ENCODE assay signal across 12 cellular contexts in genomic region chr22:38737302-38738060, GRCh38. TPM values are rescaled to one million over a fixed set of nuclear protein-coding genes. Genes with fewer than 3 reads are reported as not detected.
DNase-seq lines count a peak whose midpoint lies in the region; ATAC-seq, FAIRE-seq and TF ChIP-seq lines count a peak whose summit lies in the region.
"Had no signal": no experiment of that assay in that cellular context is flagged by ENCODE, and none has a peak within 500 bp of the region (broad histone marks: within the 10 kb centered on the region; RNA-seq: fewer than 3 reads in every experiment).

No MANE protein-coding gene starts in this region.

- no peak overlapping the region for H3K9ac ChIP-seq in HCT116 (ENCODE audit: low read length)
- H3K9ac ChIP-seq in astrocyte (ENCODE audit: low read length): no peak overlapping the region
- no peak overlapping the region for H3K9ac ChIP-seq in neuronal stem cell (ENCODE audit: low read depth, low read length, poor library complexity)

- peak overlapping the region; percentile 88 for H3K27ac Mint-ChIP-seq in CD4-positive, alpha-beta T cell
- H3K27ac Mint-ChIP-seq in astrocyte (ENCODE audit: unreplicated experiment) (peak overlapping the region; percentile 86), mesothelial cell of epicardium (peak overlapping the region; percentile 40)

- H2AFZ ChIP-seq in HCT116 (ENCODE audit: low read depth, low read length, poor library complexity, severe bottlenecking): no peak overlapping the region
- no peak overlapping the region for H2AFZ ChIP-seq in astrocyte (ENCODE audit: low read depth, low read length)
- H2AFZ ChIP-seq in neuronal stem cell (ENCODE audit: low read length): no peak overlapping the region

- H4K20me1 ChIP-seq in HCT116 (ENCODE audit: insufficient read depth) (no peaks in the 10 kb centered on the region), astrocyte (ENCODE audit: insufficient read depth, low read length) (peaks cover 31% of the 10 kb centered on the region)

- H3K79me2 ChIP-seq in HCT116 (ENCODE audit: insufficient read depth, low read length) (no peaks in the 10 kb centered on the region), astrocyte (ENCODE audit: insufficient read depth, low read length) (no peaks in the 10 kb centered on the region)

- no peak overlapping the region for H2BK15ac ChIP-seq in neuronal stem cell (ENCODE audit: low read length)

- H3K9me3 ChIP-seq in CD4-positive, alpha-beta T cell (ENCODE audit: control insufficient read depth, low read length): no peaks in the 10 kb centered on the region
- H3K9me3 ChIP-seq in HCT116 (ENCODE audit: control insufficient read depth in 1 of 2, insufficient read depth in 1 of 2, low read depth in 1 of 2, low read length in 2 of 2): no peaks in the 10 kb centered on the region
- H3K9me3 ChIP-seq in astrocyte (ENCODE audit: insufficient read depth, low read depth, low read length): no peaks in the 10 kb centered on the region
- H3K9me3 ChIP-seq in neuronal stem cell (replicated peaks in 1 of 2; ENCODE audit: control insufficient read depth in 2 of 2, insufficient read depth in 1 of 2, low read depth in 1 of 2, low read length in 2 of 2): no peaks in the 10 kb centered on the region
- no peaks in the 10 kb centered on the region for H3K9me3 ChIP-seq in suprapubic skin

- no peaks in the 10 kb centered on the region for H3K79me1 ChIP-seq in neuronal stem cell (ENCODE audit: low read depth, low read length)

- H4K8ac ChIP-seq in neuronal stem cell (ENCODE audit: low read depth, low read length): no peak overlapping the region

- peaks cover 68% of the 10 kb centered on the region for H3K4me1 Mint-ChIP-seq in CD4-positive, alpha-beta T cell (ENCODE audit: low read depth)
- H3K4me1 Mint-ChIP-seq in astrocyte (ENCODE audit: low read depth, unreplicated experiment) (peaks cover 7% of the 10 kb centered on the region), mesothelial cell of epicardium (no peaks in the 10 kb centered on the region)

- no peak for TF ChIP-seq EP300 in suprapubic skin (IDR thresholded peaks at IDR 0.05)

- TF ChIP-seq POLR2A in HCT116 (IDR thresholded peaks at IDR 0.05; ENCODE audit: borderline replicate concordance, extremely low read depth, insufficient read depth, insufficient read length) (no peak), suprapubic skin (IDR thresholded peaks at IDR 0.05) (no peak)

- no peak overlapping the region for H3K14ac ChIP-seq in neuronal stem cell (ENCODE audit: low read length)

- intact Hi-C loops in CD4-positive, alpha-beta T cell (cut with DNase I, micrococcal nuclease): no loop called here
- intact Hi-C loops in HCT116 (cut with micrococcal nuclease): no loop called here

- no TSS peak for BruUV-seq in HCT116 (replicated peaks; lab: Mats Ljungman, UMichigan)

- no peaks in the 10 kb centered on the region for H3K9me3 Mint-ChIP-seq in CD4-positive, alpha-beta T cell
- H3K9me3 Mint-ChIP-seq in astrocyte (ENCODE audit: unreplicated experiment) (no peaks in the 10 kb centered on the region), mesothelial cell of epicardium (no peaks in the 10 kb centered on the region)

- no peak for FAIRE-seq in astrocyte (lab: Jason Lieb, UNC)
- FAIRE-seq: colon, frontal cortex had no signal

- no peak overlapping the region for H2BK5ac ChIP-seq in neuronal stem cell (ENCODE audit: low read length)

- CTCF ChIA-PET in CD4-positive, alpha-beta T cell (lab: Charles Lee): interaction anchor here (0.6 kb wide), 2 partner anchors 266 to 1000 kb away, joined by 3 read pairs; no protein-coding TSS in a partner anchor
- CTCF ChIA-PET in HCT116 (lab: Charles Lee): no interaction called here

- no peaks in the 10 kb centered on the region for H3K9me2 ChIP-seq in HCT116 (ENCODE audit: insufficient read depth)

- H3K4me1 ChIP-seq in HCT116 (ENCODE audit: control insufficient read depth in 1 of 2, insufficient read depth in 2 of 2, low read length in 2 of 2): peaks cover 0 to 4% of the 10 kb centered on the region in 2 experiments; a peak in 1 of 4 replicates
- peaks cover 3% of the 10 kb centered on the region for H3K4me1 ChIP-seq in astrocyte (ENCODE audit: insufficient read depth, low read length)
- H3K4me1 ChIP-seq in neuronal stem cell (ENCODE audit: control insufficient read depth in 2 of 2, insufficient read depth in 1 of 2, low read depth in 1 of 2, low read length in 2 of 2): no peaks in the 10 kb centered on the region
- peaks cover 21% of the 10 kb centered on the region for H3K4me1 ChIP-seq in suprapubic skin

- H3K4me2 ChIP-seq in HCT116 (ENCODE audit: low read length): no peak overlapping the region
- H3K4me2 ChIP-seq in astrocyte (ENCODE audit: low read length): no peak overlapping the region
- H3K4me2 ChIP-seq in neuronal stem cell (ENCODE audit: insufficient read depth, low read length, poor library complexity, severe bottlenecking): no peak overlapping the region

- H3K4ac ChIP-seq in neuronal stem cell (ENCODE audit: low read length): no peak overlapping the region

- no peak overlapping the region for H4K91ac ChIP-seq in neuronal stem cell (ENCODE audit: low read depth, low read length, poor library complexity)

- RAD21 ChIA-PET in HCT116 (lab: Charles Lee; ENCODE audit: low non-redundant PET in 1 of 2, low total read pairs in 2 of 2, uncharacterized antibody in 2 of 2, unreplicated experiment in 2 of 2): no interaction called here

- ATAC-seq in CD4-positive, alpha-beta T cell (ENCODE audit: poor library complexity): no peak
- ATAC-seq in HCT116: no peak

- H2AK5ac ChIP-seq in neuronal stem cell (ENCODE audit: low read depth, low read length): no peak overlapping the region

- TF ChIP-seq CTCF in CD4-positive, alpha-beta T cell (IDR thresholded peaks at IDR 0.05): no peak
- TF ChIP-seq CTCF in HCT116 (IDR thresholded peaks at IDR 0.05 in 2 of 3, conservative IDR thresholded peaks at IDR 0.05 in 1 of 3; ENCODE audit: borderline replicate concordance in 1 of 3, insufficient read depth in 1 of 3, low read depth in 2 of 3, low read length in 2 of 3) (no peak), astrocyte (IDR thresholded peaks at IDR 0.05; ENCODE audit: insufficient read depth, low read depth, low read length) (no peak), mesothelial cell of epicardium (IDR thresholded peaks at IDR 0.05; ENCODE audit: unreplicated experiment) (no peak), suprapubic skin (IDR thresholded peaks at IDR 0.05) (no peak)

- H3K36me3 Mint-ChIP-seq in CD4-positive, alpha-beta T cell (ENCODE audit: low read depth): peaks cover 100% of the 10 kb centered on the region
- H3K36me3 Mint-ChIP-seq in astrocyte (ENCODE audit: low read depth, unreplicated experiment): peaks cover 24% of the 10 kb centered on the region
- peaks cover 24% of the 10 kb centered on the region for H3K36me3 Mint-ChIP-seq in mesothelial cell of epicardium

- no CpG with 5 or more reads among the region's 21 CpGs for WGBS in neuronal stem cell (ENCODE audit: extremely low coverage in 2 of 2, insufficient read length in 2 of 2, insufficient replicate concordance in 1 of 2), 2 donors
- 84% methylated on average over 19 of the region's 21 CpGs for whole genome bisulfite sequencing in suprapubic skin

- no peak overlapping the region for H2BK120ac ChIP-seq in neuronal stem cell (ENCODE audit: low read depth, low read length)

- no peak for DNase-seq in CD4-positive, alpha-beta T cell
- DNase-seq in HCT116 (ENCODE audit: low read depth, low spot score): no peak
- DNase-seq in astrocyte (ENCODE audit: low read depth): no peak
- DNase-seq in mesothelial cell of epicardium (ENCODE audit: low spot score in 2 of 2, unreplicated experiment in 2 of 2): no peak
- no peak for DNase-seq in neuronal stem cell (ENCODE audit: low spot score)
- no peak for DNase-seq in DMS 273 treated with DMSO at 0.1 percent for 48 hours (lab: John Stamatoyannopoulos, UW)
- no peak for DNase-seq in OCI-M2 (lab: John Stamatoyannopoulos, UW; ENCODE audit: unreplicated experiment)
- DNase-seq in suprapubic skin (ENCODE audit: low spot score in 2 of 2): no peak
- DNase-seq: NCI-H1930, trophoblast cell had no signal

- H2BK12ac ChIP-seq in neuronal stem cell (ENCODE audit: low read length): no peak overlapping the region

- H3K18ac ChIP-seq in neuronal stem cell (ENCODE audit: low read length): no peak overlapping the region

- peak overlapping the region; percentile 34 for H3K27ac ChIP-seq in CD4-positive, alpha-beta T cell (ENCODE audit: low read depth, low read length)
- H3K27ac ChIP-seq in HCT116 (ENCODE audit: low read depth, low read length) (no peak overlapping the region), astrocyte (ENCODE audit: low read depth, low read length) (no peak overlapping the region), neuronal stem cell (replicated peaks; ENCODE audit: low read length) (no peak overlapping the region), suprapubic skin (no peak overlapping the region)

- no peaks in the 10 kb centered on the region for H3K27me3 ChIP-seq in CD4-positive, alpha-beta T cell (ENCODE audit: control insufficient read depth, insufficient read depth, low read length)
- H3K27me3 ChIP-seq in HCT116 (ENCODE audit: insufficient read depth, low read length) (no peaks in the 10 kb centered on the region), astrocyte (ENCODE audit: insufficient read depth, low read length) (no peaks in the 10 kb centered on the region), neuronal stem cell (ENCODE audit: control insufficient read depth in 3 of 3, insufficient read depth in 3 of 3, low read depth in 1 of 3, low read length in 3 of 3) (no peaks in the 10 kb centered on the region), suprapubic skin (no peaks in the 10 kb centered on the region)

- H3K4me3 Mint-ChIP-seq in CD4-positive, alpha-beta T cell: peak overlapping the region; percentile 56
- H3K4me3 Mint-ChIP-seq in astrocyte (ENCODE audit: unreplicated experiment) (peak overlapping the region; percentile 12), mesothelial cell of epicardium (no peak overlapping the region)

- no peak for TF ChIP-seq RAD21 in HCT116 (IDR thresholded peaks at IDR 0.05; ENCODE audit: low read depth)

- H3K4me3 ChIP-seq in HCT116 (replicated peaks in 1 of 2; ENCODE audit: low read depth in 1 of 2, low read length in 2 of 2): no peak overlapping the region
- H3K4me3 ChIP-seq in astrocyte (ENCODE audit: insufficient read depth, low read depth, low read length): no peak overlapping the region
- no peak overlapping the region for H3K4me3 ChIP-seq in neuronal stem cell (ENCODE audit: low read length in 2 of 2)
- no peak overlapping the region for H3K4me3 ChIP-seq in suprapubic skin

- no peaks in the 10 kb centered on the region for H3K27me3 Mint-ChIP-seq in CD4-positive, alpha-beta T cell
- no peaks in the 10 kb centered on the region for H3K27me3 Mint-ChIP-seq in astrocyte (ENCODE audit: low read depth, unreplicated experiment)
- H3K27me3 Mint-ChIP-seq in mesothelial cell of epicardium (ENCODE audit: low read depth): no peaks in the 10 kb centered on the region

- POLR2A ChIA-PET in CD4-positive, alpha-beta T cell (lab: Charles Lee): interaction anchor here (0.9 to 21.7 kb wide), 7 partner anchors 11 to 134 kb away, joined by 3 to 752 read pairs (median 3); partner anchors contain the start of genes CBX6, GTPBP1, JOSD1 and SUN2
- POLR2A ChIA-PET in HCT116 (lab: Charles Lee): no interaction called here

- H3K36me3 ChIP-seq in HCT116 (ENCODE audit: control insufficient read depth in 1 of 2, insufficient read depth in 2 of 2, low read length in 2 of 2) (peaks cover 35% of the 10 kb centered on the region in 2 experiments; a peak in 3 of 4 replicates), astrocyte (ENCODE audit: insufficient read depth, low read length) (peaks cover 30% of the 10 kb centered on the region), neuronal stem cell (replicated peaks in 1 of 2; ENCODE audit: control insufficient read depth in 2 of 2, insufficient read depth in 2 of 2, low read length in 2 of 2) (peaks cover 61 to 100% of the 10 kb centered on the region in 2 donors), suprapubic skin (peaks cover 79% of the 10 kb centered on the region)

- H3K23ac ChIP-seq in neuronal stem cell (ENCODE audit: low read depth, low read length, poor library complexity): no peak overlapping the region

RNA-seq across cellular contexts. Expression of gene SUN2, which starts 18.3 kb away (rescaled TPM):
- 100 to 1,000 TPM; 440 to 453 TPM for total RNA-seq in CD4-positive, alpha-beta T cell
- total RNA-seq in HCT116 (2021; ENCODE audit: unreplicated experiment) (71.6 TPM), astrocyte (46.5 and 51.0 TPM in 2 replicates), mesothelial cell of epicardium (59.8 to 63.0 TPM (median 61.2 TPM) in 3 replicates), suprapubic skin (100 to 1,000 TPM; 186 to 262 (median 232) TPM)
- polyA plus RNA-seq in HCT116 (2012): 68.6 and 68.8 TPM in 2 replicates
- polyA plus RNA-seq in neuronal stem cell (2013, experiment 1 of 2): 19.4 TPM
- polyA plus RNA-seq in neuronal stem cell (2013, experiment 2 of 2): 19.4 TPM

RNA-seq across cellular contexts. Expression of gene GTPBP1, which starts 31.7 kb away (rescaled TPM):
- 100 to 1,000 TPM; 263 to 272 TPM for total RNA-seq in CD4-positive, alpha-beta T cell
- total RNA-seq in HCT116 (2021; ENCODE audit: unreplicated experiment) (48.2 TPM), astrocyte (49.8 and 59.8 TPM in 2 replicates), mesothelial cell of epicardium (71.6 to 74.3 TPM (median 73.1 TPM) in 3 replicates), suprapubic skin (100 to 1,000 TPM in 1 of 4 donors, 10 to 100 TPM in 3; 73.0 to 100 (median 76.8) TPM)
- polyA plus RNA-seq in HCT116 (2012): 33.3 and 47.4 TPM in 2 replicates
- 47.8 TPM for polyA plus RNA-seq in neuronal stem cell (2013, experiment 1 of 2)
- 48.3 TPM for polyA plus RNA-seq in neuronal stem cell (2013, experiment 2 of 2)

RNA-seq across cellular contexts. Expression of gene JOSD1, which starts 36.7 kb away (rescaled TPM):
- 100 to 1,000 TPM; 303 to 307 TPM for total RNA-seq in CD4-positive, alpha-beta T cell
- total RNA-seq in HCT116 (2021; ENCODE audit: unreplicated experiment) (67.3 TPM), astrocyte (45.6 and 48.0 TPM in 2 replicates), mesothelial cell of epicardium (58.4 to 59.6 TPM (median 59.6 TPM) in 3 replicates), suprapubic skin (10 to 100 TPM; 51.4 to 87.4 (median 62.3) TPM)
- 70.4 and 84.2 TPM in 2 replicates for polyA plus RNA-seq in HCT116 (2012)
- 22.9 TPM for polyA plus RNA-seq in neuronal stem cell (2013, experiment 1 of 2)
- 21.5 TPM for polyA plus RNA-seq in neuronal stem cell (2013, experiment 2 of 2)

RNA-seq across cellular contexts. Expression of gene TOMM22, which starts 55.7 kb away (rescaled TPM):
- 10 to 100 TPM; 53.7 to 54.8 TPM for total RNA-seq in CD4-positive, alpha-beta T cell
- total RNA-seq in HCT116 (2021; ENCODE audit: unreplicated experiment): 136 TPM
- polyA plus RNA-seq in HCT116 (2012): 34.5 and 49.4 TPM in 2 replicates
- 75.9 and 77.8 TPM in 2 replicates for total RNA-seq in astrocyte
- 59.7 to 68.1 TPM (median 61.4 TPM) in 3 replicates for total RNA-seq in mesothelial cell of epicardium
- 62.5 TPM for polyA plus RNA-seq in neuronal stem cell (2013, experiment 1 of 2)
- 63.9 TPM for polyA plus RNA-seq in neuronal stem cell (2013, experiment 2 of 2)
- total RNA-seq in suprapubic skin: 10 to 100 TPM; 15.6 to 56.2 (median 36.7) TPM

RNA-seq across cellular contexts. Expression of gene DNAL4, which starts 56.5 kb away (rescaled TPM):
- 1 to 10 TPM; 1.9 to 2.7 TPM for total RNA-seq in CD4-positive, alpha-beta T cell
- total RNA-seq in HCT116 (2021; ENCODE audit: unreplicated experiment): 18.3 TPM
- polyA plus RNA-seq in HCT116 (2012): 20.9 and 25.1 TPM in 2 replicates
- total RNA-seq in astrocyte: 12.8 and 12.9 TPM in 2 replicates
- 15.9 to 18.0 TPM (median 17.3 TPM) in 3 replicates for total RNA-seq in mesothelial cell of epicardium
- 23.4 TPM for polyA plus RNA-seq in neuronal stem cell (2013, experiment 1 of 2)
- polyA plus RNA-seq in neuronal stem cell (2013, experiment 2 of 2): 22.3 TPM
- total RNA-seq in suprapubic skin: 10 to 100 TPM; 21.8 to 27.7 (median 27.6) TPM
